Comparison of ENCODE assay signal across 1 cellular context in genomic region chr15:65970937-65971740, GRCh38.
TF ChIP-seq lines count a peak whose summit lies in the region.

No MANE protein-coding gene starts in this region.

TF ChIP-seq in K562, 482 proteins besides CTCF, POLR2A, EP300 and RAD21 (continued from another document and continues in another):
- TF ChIP-seq AFF1 (IDR thresholded peaks at IDR 0.05; ENCODE audit: low read depth in 1 of 2, partially characterized antibody in 2 of 2) (peak in 1 of 2 experiments; percentile 63), LARP7 (IDR thresholded peaks at IDR 0.05) (no peak), NR2C2 (CRISPR knock-in tag; IDR thresholded peaks at IDR 0.05) (no peak), NR2C2 (tag; IDR thresholded peaks at IDR 0.05) (peak; percentile 66; the same call in 1 of the 2 replicates), ZNF347 (CRISPR knock-in tag; IDR thresholded peaks at IDR 0.05; ENCODE audit: low read depth) (no peak), ZNF589 (CRISPR knock-in tag; IDR thresholded peaks at IDR 0.05; ENCODE audit: low read depth) (peak; percentile 33), NCOR1 (IDR thresholded peaks at IDR 0.05) (no peak), FOXK1 (CRISPR knock-in tag; IDR thresholded peaks at IDR 0.05; ENCODE audit: borderline replicate concordance) (0 out of 2 replicates have a peak, but pooled peaks have one; percentile 25), EP400 (IDR thresholded peaks at IDR 0.05) (peak; percentile 80), ATF1 (CRISPR knock-in tag; IDR thresholded peaks at IDR 0.05) (no peak), ATF1 (tag; IDR thresholded peaks at IDR 0.05) (peak; percentile 65), NR4A1 (CRISPR knock-in tag; IDR thresholded peaks at IDR 0.05) (no peak), NR4A1 (tag; IDR thresholded peaks at IDR 0.05) (0 out of 2 replicates have a peak, but pooled peaks have one; percentile 28), CEBPZ (IDR thresholded peaks at IDR 0.05; ENCODE audit: borderline replicate concordance, low read depth, low read length) (no peak), MYNN (IDR thresholded peaks at IDR 0.05) (no peak), MYNN (CRISPR knock-in tag; IDR thresholded peaks at IDR 0.05) (no peak), SOX6 (IDR thresholded peaks at IDR 0.05) (peak; percentile 92), TCFL5 (CRISPR knock-in tag; conservative IDR thresholded peaks at IDR 0.05) (no peak), ZNF766 (CRISPR knock-in tag; conservative IDR thresholded peaks at IDR 0.05) (peak; percentile 64; the same call in 1 of the 2 replicates), ZBTB1 (CRISPR knock-in tag; IDR thresholded peaks at IDR 0.05; ENCODE audit: borderline replicate concordance, low read depth) (0 out of 2 replicates have a peak, but pooled peaks have one; percentile 21), CREB5 (CRISPR knock-in tag; IDR thresholded peaks at IDR 0.05) (no peak), CEBPB (tag; IDR thresholded peaks at IDR 0.05) (peak; percentile 79), ELF2 (CRISPR knock-in tag; IDR thresholded peaks at IDR 0.05) (no peak), GABPB1 (CRISPR knock-in tag; IDR thresholded peaks at IDR 0.05) (no peak), HIVEP1 (CRISPR knock-in tag; IDR thresholded peaks at IDR 0.05) (no peak), KLF6 (CRISPR knock-in tag; IDR thresholded peaks at IDR 0.05; ENCODE audit: borderline replicate concordance) (0 out of 2 replicates have a peak, but pooled peaks have one; percentile 55), POU5F1 (IDR thresholded peaks at IDR 0.05; ENCODE audit: borderline replicate concordance, low read depth, low read length, partially characterized antibody) (no peak), ZFP91 (CRISPR knock-in tag; IDR thresholded peaks at IDR 0.05) (no peak), GMEB1 (CRISPR knock-in tag; IDR thresholded peaks at IDR 0.05) (0 out of 2 replicates have a peak, but pooled peaks have one; percentile 5), ZFX (CRISPR knock-in tag; IDR thresholded peaks at IDR 0.05) (no peak), ETV6 (IDR thresholded peaks at IDR 0.05; ENCODE audit: borderline replicate concordance in 1 of 2, low read depth in 2 of 2, low read length in 1 of 2) (no peak), ETV6 (CRISPR knock-in tag; IDR thresholded peaks at IDR 0.05; ENCODE audit: borderline replicate concordance) (no peak), PHB (CRISPR knock-in tag; IDR thresholded peaks at IDR 0.05) (no peak), SRSF9 (IDR thresholded peaks at IDR 0.05; ENCODE audit: borderline replicate concordance, low read depth, low read length) (no peak), TAL1 (IDR thresholded peaks at IDR 0.05) (0 out of 2 replicates have a peak, but pooled peaks have one; percentile 21), ZNF3 (CRISPR knock-in tag; IDR thresholded peaks at IDR 0.05) (no peak), ZNF140 (CRISPR knock-in tag; IDR thresholded peaks at IDR 0.05) (no peak), IRF9 (tag; IDR thresholded peaks at IDR 0.05) (peak; percentile 86), MIER1 (IDR thresholded peaks at IDR 0.05; ENCODE audit: low read depth) (no peak), SETDB1 (IDR thresholded peaks at IDR 0.05; ENCODE audit: low read length) (no peak), DMBX1 (CRISPR knock-in tag; IDR thresholded peaks at IDR 0.05; ENCODE audit: borderline replicate concordance) (peak; percentile 57; the same call in 1 of the 2 replicates), RREB1 (CRISPR knock-in tag; IDR thresholded peaks at IDR 0.05) (0 out of 2 replicates have a peak, but pooled peaks have one; percentile 72), ZNF644 (tag; IDR thresholded peaks at IDR 0.05; ENCODE audit: low read depth) (peak; percentile 62; the same call in 1 of the 2 replicates), ZNF436 (CRISPR knock-in tag; IDR thresholded peaks at IDR 0.05) (no peak)
